10 cellular contexts compared by ENCODE assay signal in the genomic region with DNA sequence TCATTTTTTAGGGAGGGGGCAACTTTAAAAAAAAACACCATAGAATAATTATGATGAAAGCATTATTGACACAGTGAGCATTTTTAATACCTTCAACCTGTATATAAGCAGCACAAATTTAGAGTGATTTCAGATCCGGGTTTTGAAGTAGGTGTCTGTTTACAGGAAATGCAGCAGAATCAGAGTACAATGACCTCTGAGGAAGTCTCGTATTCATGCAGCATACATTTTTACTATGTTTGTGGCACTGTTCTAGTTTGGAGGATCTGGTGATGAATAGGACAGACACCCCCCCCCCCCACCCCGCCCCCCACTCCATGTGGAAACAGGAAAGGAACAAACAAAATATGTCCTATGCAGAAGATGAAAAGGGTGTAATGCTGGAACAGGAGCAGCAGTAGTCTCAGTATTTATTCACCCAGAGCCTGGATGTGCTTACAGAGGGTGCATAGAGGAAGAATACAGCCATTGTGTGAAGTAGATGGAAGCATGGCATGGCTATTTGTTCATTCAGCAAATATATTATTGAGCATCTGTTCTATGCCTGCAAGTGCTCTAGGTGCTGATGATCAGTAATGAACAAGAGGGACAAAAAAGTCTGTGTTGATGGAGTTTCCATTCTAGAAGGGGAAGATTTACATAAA. TPM values are rescaled to one million over a fixed set of nuclear protein-coding genes. Genes with fewer than 3 reads are reported as not detected.
DNase-seq lines count a peak whose midpoint lies in the region; ATAC-seq and TF ChIP-seq lines count a peak whose summit lies in the region.
"Had no signal": no experiment of that assay in that cellular context is flagged by ENCODE, and none has a peak within 500 bp of the region (broad histone marks: within the 10 kb centered on the region; RNA-seq: fewer than 3 reads in every experiment).

No MANE protein-coding gene starts in this region.

- peaks cover 39% of the 10 kb centered on the region for H3K4me1 Mint-ChIP-seq in activated naive CD4-positive, alpha-beta T cell treated with anti-CD3 and anti-CD28 coated beads, Interleukin-2, amount 10 ng/mL, durations not matched to agents 7 days and 5 days

- H3K9me3 ChIP-seq in RWPE2 (ENCODE audit: severe bottlenecking) (no peaks in the 10 kb centered on the region), transverse colon (no peaks in the 10 kb centered on the region)

- TF ChIP-seq POLR2A in transverse colon (IDR thresholded peaks at IDR 0.05) = no peak

- no peak for DNase-seq in activated naive CD4-positive, alpha-beta T cell treated with anti-CD3 and anti-CD28 coated beads, Interleukin-2, amount 10 ng/mL, durations not matched to agents 7 days and 5 days
- no peak for DNase-seq in activated naive CD4-positive, alpha-beta T cell (lab: John Stamatoyannopoulos, UW)
- no peak for DNase-seq in RWPE2 (ENCODE audit: low spot score)
- DNase-seq in foreskin melanocyte = peak; percentile 87
- no peak for DNase-seq in transverse colon
- DNase-seq in NCI-H524 (lab: John Stamatoyannopoulos, UW) = no peak
- no peak for DNase-seq in ACHN
- DNase-seq in Right ventricle myocardium inferior (ENCODE audit: missing footprints) = no peak
- DNase-seq: activated CD8-positive, alpha-beta memory T cell treated with anti-CD3 and anti-CD28 coated beads for 24 hours; NCI-H1417 had no signal

- H3K4me3 ChIP-seq in RWPE2 (ENCODE audit: severe bottlenecking) = no peak overlapping the region
- H3K4me3 ChIP-seq in transverse colon = no peak overlapping the region

- H3K27ac Mint-ChIP-seq in activated naive CD4-positive, alpha-beta T cell treated with anti-CD3 and anti-CD28 coated beads, Interleukin-2, amount 10 ng/mL, durations not matched to agents 7 days and 5 days = peak overlapping the region; percentile 89

- no peak overlapping the region for H3K4me3 Mint-ChIP-seq in activated naive CD4-positive, alpha-beta T cell treated with anti-CD3 and anti-CD28 coated beads, Interleukin-2, amount 10 ng/mL, durations not matched to agents 7 days and 5 days

- 23 to 33% methylated on average over 1 to 3 of the region's 3 CpGs for WGBS in transverse colon (ENCODE audit: low coverage in 1 of 2), 2 donors

- no peak for TF ChIP-seq EP300 in transverse colon (IDR thresholded peaks at IDR 0.05; ENCODE audit: low read depth)

- peaks cover 45% of the 10 kb centered on the region for H3K4me1 ChIP-seq in RWPE2 (ENCODE audit: insufficient read depth, poor library complexity, severe bottlenecking)
- H3K4me1 ChIP-seq in transverse colon = peaks cover 0 to 39% (median 15%) of the 10 kb centered on the region in 4 donors

- CTCF ChIA-PET in activated naive CD4-positive, alpha-beta T cell treated with anti-CD3 and anti-CD28 coated beads, Interleukin-2, amount 10 ng/mL, durations not matched to agents 7 days and 5 days (lab: Charles Lee) = no interaction called here

- peaks cover 8% of the 10 kb centered on the region for H3K36me3 Mint-ChIP-seq in activated naive CD4-positive, alpha-beta T cell treated with anti-CD3 and anti-CD28 coated beads, Interleukin-2, amount 10 ng/mL, durations not matched to agents 7 days and 5 days

- intact Hi-C loops in transverse colon (cut with DNase I; ENCODE audit: low total_unique reads) (no loop called here), Right ventricle myocardium inferior (cut with DNase I) (no loop called here)

- in situ Hi-C loops in transverse colon (cut with MboI; ENCODE audit: low pct_ligation_motif_present in 1 of 4, low pct_unique_long_range_greater_than_20kb in 1 of 4, low sequenced_read_pairs in 3 of 4) (loop anchor here in 1 of 4 donors (25.0 kb wide), 1 partner anchor 96 kb away; the partner anchor contains the start of gene RAB22A), ACHN (cut with HindIII; ENCODE audit: low pct_ligation_motif_present, low pct_unique_long_range_greater_than_20kb, low sequenced_read_pairs) (no loop called here)

- H3K27ac ChIP-seq in RWPE2 (ENCODE audit: poor library complexity, severe bottlenecking) (peak overlapping the region; percentile 66), transverse colon (peak overlapping the region in 3 of 4 donors; percentile 0 to 44 (median 42))

- no peaks in the 10 kb centered on the region for H3K9me3 Mint-ChIP-seq in activated naive CD4-positive, alpha-beta T cell treated with anti-CD3 and anti-CD28 coated beads, Interleukin-2, amount 10 ng/mL, durations not matched to agents 7 days and 5 days

- no peaks in the 10 kb centered on the region for H3K27me3 ChIP-seq in RWPE2 (ENCODE audit: insufficient read depth, poor library complexity, severe bottlenecking)
- no peaks in the 10 kb centered on the region for H3K27me3 ChIP-seq in transverse colon

- no peaks in the 10 kb centered on the region for H3K27me3 Mint-ChIP-seq in activated naive CD4-positive, alpha-beta T cell treated with anti-CD3 and anti-CD28 coated beads, Interleukin-2, amount 10 ng/mL, durations not matched to agents 7 days and 5 days

- TF ChIP-seq CTCF in RWPE2 (IDR thresholded peaks at IDR 0.05; ENCODE audit: poor library complexity, severe bottlenecking) (no peak), transverse colon (IDR thresholded peaks at IDR 0.05) (no peak)

- ATAC-seq in RWPE2 (ENCODE audit: low read depth) = peak; percentile 45; the same call in 2 of the 3 replicates
- ATAC-seq in Right ventricle myocardium inferior = no peak

- H3K36me3 ChIP-seq in RWPE2 (ENCODE audit: low read depth) = peaks cover 37% of the 10 kb centered on the region
- H3K36me3 ChIP-seq in transverse colon = no peaks in the 10 kb centered on the region

RNA-seq across cellular contexts. Expression of gene VAPB, which starts 19.7 kb away (rescaled TPM):
- 10 to 100 TPM; 11.6 to 44.8 (median 28.0) TPM for total RNA-seq in transverse colon
- 72.4 TPM for total RNA-seq in Right ventricle myocardium inferior
